Comparison of ENCODE assay signal across 20 cellular contexts in genomic region chr16:81018496-81018895, GRCh38.
"Had no signal": no experiment of that assay in that cellular context is flagged by ENCODE, and none has a peak within 500 bp of the region (broad histone marks: within the 10 kb centered on the region; RNA-seq: fewer than 3 reads in every experiment).

No MANE protein-coding gene starts in this region.

- H3K4me3 ChIP-seq: hepatocyte, prostate gland, sigmoid colon, stomach, thyroid gland, uterus had no signal

- H3K36me3 ChIP-seq: uterus had no signal

- H3K27ac Mint-ChIP-seq: activated CD4-positive, alpha-beta memory T cell treated with anti-CD3 and anti-CD28 coated beads for 36 hours; activated naive CD8-positive, alpha-beta T cell; natural killer cell treated with Interleukin-12 subunit alpha and Interleukin-12 subunit beta and Interleukin-15 and Interleukin-18, amount 100 ng/mL, for 72 hours had no signal

- DNase-seq: activated CD4-positive, alpha-beta memory T cell treated with anti-CD3 and anti-CD28 coated beads for 36 hours; activated effector memory CD4-positive, alpha-beta T cell treated with Interleukin-2 at 50 U/mL for 16 hours; activated T-cell treated with anti-CD3 and anti-CD28 coated beads, Interleukin-2, amount 50 U/mL, for 4 hours; amniotic stem cell; brain microvascular endothelial cell; dermis blood vessel endothelial cell; erythroblast; mesendoderm; sigmoid colon; stimulated activated CD4-positive, alpha-beta T cell treated with anti-CD3 and anti-CD28 coated beads, Interleukin-2, amount 100 ng/mL, for 24 hours; stomach; T-helper 1 cell; thyroid gland; uterus; WERI-Rb-1 had no signal

- H3K27ac ChIP-seq: brain microvascular endothelial cell, hepatocyte, prostate gland, sigmoid colon, stomach, thyroid gland, uterus, WERI-Rb-1 had no signal

- H3K4me3 Mint-ChIP-seq: activated CD4-positive, alpha-beta memory T cell treated with anti-CD3 and anti-CD28 coated beads for 36 hours; activated naive CD8-positive, alpha-beta T cell; activated T-cell treated with anti-CD3 and anti-CD28 coated beads, Interleukin-2, amount 50 U/mL, for 4 hours; natural killer cell treated with Interleukin-12 subunit alpha and Interleukin-12 subunit beta and Interleukin-15 and Interleukin-18, amount 100 ng/mL, for 72 hours had no signal

- H3K4me1 ChIP-seq: prostate gland, sigmoid colon, stomach, thyroid gland, uterus had no signal

- H3K9me3 Mint-ChIP-seq: activated CD4-positive, alpha-beta memory T cell treated with anti-CD3 and anti-CD28 coated beads for 36 hours; activated T-cell treated with anti-CD3 and anti-CD28 coated beads, Interleukin-2, amount 50 U/mL, for 4 hours; natural killer cell treated with Interleukin-12 subunit alpha and Interleukin-12 subunit beta and Interleukin-15 and Interleukin-18, amount 100 ng/mL, for 72 hours had no signal

- ATAC-seq: activated T-cell treated with anti-CD3 and anti-CD28 coated beads, Interleukin-2, amount 50 U/mL, for 4 hours; natural killer cell treated with Interleukin-12 subunit alpha and Interleukin-12 subunit beta and Interleukin-15 and Interleukin-18, amount 100 ng/mL, for 72 hours; SK-N-SH treated with all-trans-retinoic acid at 6 μM for 48 hours had no signal

- H3K27me3 ChIP-seq: brain microvascular endothelial cell, hepatocyte, sigmoid colon, stomach, thyroid gland, uterus had no signal

- H3K9me3 ChIP-seq: prostate gland, sigmoid colon, stomach, thyroid gland, uterus had no signal

- H3K27me3 Mint-ChIP-seq: activated CD4-positive, alpha-beta memory T cell treated with anti-CD3 and anti-CD28 coated beads for 36 hours; activated naive CD8-positive, alpha-beta T cell; natural killer cell treated with Interleukin-12 subunit alpha and Interleukin-12 subunit beta and Interleukin-15 and Interleukin-18, amount 100 ng/mL, for 72 hours had no signal
